ENCODE assay signal across 20 cellular contexts in the genomic region with DNA sequence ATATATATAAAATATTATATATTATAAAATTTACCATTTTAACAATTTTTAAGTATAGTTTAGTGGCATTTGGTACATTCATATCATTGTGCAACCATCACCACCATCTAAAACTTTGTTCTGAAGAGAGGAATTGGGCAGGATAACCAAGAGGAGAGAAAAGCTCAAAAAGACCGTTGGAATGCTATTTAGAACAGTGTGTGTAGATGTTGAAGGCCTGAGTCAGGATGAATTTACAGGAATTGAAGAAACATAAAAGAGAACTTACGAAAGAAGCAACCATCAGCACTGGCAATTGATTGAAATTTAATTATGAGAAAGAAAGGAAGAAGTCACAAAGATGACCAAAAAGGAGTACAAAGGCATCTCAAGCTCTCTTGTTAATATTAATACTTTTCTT.
A peak's percentile ranks its signal among the peaks of the same experiment; 100 is the strongest.
DNase-seq lines count a peak whose midpoint lies in the region; ATAC-seq and TF ChIP-seq lines count a peak whose summit lies in the region.
"Had no signal": no experiment of that assay in that cellular context is flagged by ENCODE, and none has a peak within 500 bp of the region (broad histone marks: within the 10 kb centered on the region; RNA-seq: fewer than 3 reads in every experiment).

No MANE protein-coding gene starts in this region.

- H3K4me1 ChIP-seq in adipocyte (ENCODE audit: control insufficient read depth, insufficient read depth, low read length) (peaks cover 32% of the 10 kb centered on the region), SJCRH30 (no peaks in the 10 kb centered on the region), upper lobe of left lung (peaks cover 0 to 16% (median 9%) of the 10 kb centered on the region in 4 donors)

- H3K27ac ChIP-seq in SJCRH30, result no peak overlapping the region
- no peak overlapping the region for H3K27ac ChIP-seq in upper lobe of left lung
- H3K27ac ChIP-seq: HL-60, SJSA1 had no signal

- ATAC-seq in stimulated activated naive CD8-positive, alpha-beta T cell treated with anti-CD3 and anti-CD28 coated beads, Interleukin-15, Interleukin-2, amounts not matched to agents 100 U/mL and 50 U/mL, for 24 hours, result no peak
- ATAC-seq in upper lobe of left lung (ENCODE audit: low FRiP score in 2 of 2), result no peak
- ATAC-seq in GM18519 (IDR thresholded peaks at IDR 0.05; ENCODE audit: low FRiP score, unreplicated experiment), result no peak
- ATAC-seq: Panc1 had no signal

- TF ChIP-seq EP300 in upper lobe of left lung (IDR thresholded peaks at IDR 0.05), result no peak

- TF ChIP-seq CTCF in fibroblast of mammary gland (conservative IDR thresholded peaks at IDR 0.05; ENCODE audit: control insufficient read depth, insufficient read depth, low read depth, low read length) (no peak), upper lobe of left lung (IDR thresholded peaks at IDR 0.05) (no peak)

- H3K27me3 ChIP-seq in adipocyte (replicated peaks; ENCODE audit: control insufficient read depth, insufficient read depth, low read length), result no peaks in the 10 kb centered on the region
- H3K27me3 ChIP-seq in SJCRH30, result no peaks in the 10 kb centered on the region
- H3K27me3 ChIP-seq in upper lobe of left lung, result no peaks in the 10 kb centered on the region
- H3K27me3 ChIP-seq: MG63, SJSA1 had no signal

- no peak overlapping the region for H3K4me3 ChIP-seq in adipocyte (ENCODE audit: low read length)
- H3K4me3 ChIP-seq in fibroblast of mammary gland (ENCODE audit: control insufficient read depth, low read depth, low read length), result no peak overlapping the region
- H3K4me3 ChIP-seq in skeletal muscle cell (ENCODE audit: low read depth, low read length), result no peak overlapping the region
- no peak overlapping the region for H3K4me3 ChIP-seq in SJCRH30
- no peak overlapping the region for H3K4me3 ChIP-seq in upper lobe of left lung
- H3K4me3 ChIP-seq: MG63, SJSA1 had no signal

- DNase-seq in EH (ENCODE audit: low read depth), result peak; percentile 1
- DNase-seq in adipocyte (ENCODE audit: low read depth), result peak; percentile 41
- DNase-seq in fibroblast of mammary gland (ENCODE audit: low read depth), result peak; percentile 87
- DNase-seq in skeletal muscle cell (ENCODE audit: low read depth), result peak; percentile 88
- DNase-seq in SJCRH30, result no peak
- no peak for DNase-seq in stimulated activated naive CD8-positive, alpha-beta T cell treated with anti-CD3 and anti-CD28 coated beads, Interleukin-15, Interleukin-2, amounts not matched to agents 100 U/mL and 50 U/mL, for 24 hours
- DNase-seq in upper lobe of left lung, result no peak
- DNase-seq: ACHN; CD8-positive, alpha-beta memory T cell; DMS79; HCEC 1CT; MG63; NCI-H1048; NCI-H1436 treated with DMSO at 0.1 percent for 48 hours; NCI-H2029; NCI-H526 treated with DMSO at 0.1 percent for 48 hours had no signal

- H3K9ac ChIP-seq in adipocyte (ENCODE audit: low read length), result peak overlapping the region; percentile 28

- no peak for TF ChIP-seq POLR2A in upper lobe of left lung (IDR thresholded peaks at IDR 0.05)

- no peaks in the 10 kb centered on the region for H3K9me3 ChIP-seq in adipocyte (ENCODE audit: control insufficient read depth, low read length)
- H3K9me3 ChIP-seq in SJCRH30 (replicated peaks), result no peaks in the 10 kb centered on the region
- no peaks in the 10 kb centered on the region for H3K9me3 ChIP-seq in upper lobe of left lung
- H3K9me3 ChIP-seq: MG63 had no signal

- WGBS in upper lobe of left lung, 2 donors, result 67 to 70% methylated on average over 2 of the region's 2 CpGs

- H3K36me3 ChIP-seq in adipocyte (ENCODE audit: control insufficient read depth, insufficient read depth, low read length, severe bottlenecking) (no peaks in the 10 kb centered on the region), SJCRH30 (no peaks in the 10 kb centered on the region), upper lobe of left lung (no peaks in the 10 kb centered on the region)
- H3K36me3 ChIP-seq: MG63 had no signal

Comparison
In these comparisons a context has a peak if more than half of its experiments do, and no peak if none do; other contexts are left out.
1. DNase-seq: peak in EH (single experiment), adipocyte (single experiment), fibroblast of mammary gland (single experiment) and skeletal muscle cell (single experiment); none in SJCRH30 (0 of 2), stimulated activated naive CD8-positive, alpha-beta T cell treated with anti-CD3 and anti-CD28 coated beads, Interleukin-15, Interleukin-2, amounts not matched to agents 100 U/mL and 50 U/mL, for 24 hours (single experiment) and upper lobe of left lung (0 of 2).